ENCODE assay signal across 1 cellular context in the genomic region with DNA sequence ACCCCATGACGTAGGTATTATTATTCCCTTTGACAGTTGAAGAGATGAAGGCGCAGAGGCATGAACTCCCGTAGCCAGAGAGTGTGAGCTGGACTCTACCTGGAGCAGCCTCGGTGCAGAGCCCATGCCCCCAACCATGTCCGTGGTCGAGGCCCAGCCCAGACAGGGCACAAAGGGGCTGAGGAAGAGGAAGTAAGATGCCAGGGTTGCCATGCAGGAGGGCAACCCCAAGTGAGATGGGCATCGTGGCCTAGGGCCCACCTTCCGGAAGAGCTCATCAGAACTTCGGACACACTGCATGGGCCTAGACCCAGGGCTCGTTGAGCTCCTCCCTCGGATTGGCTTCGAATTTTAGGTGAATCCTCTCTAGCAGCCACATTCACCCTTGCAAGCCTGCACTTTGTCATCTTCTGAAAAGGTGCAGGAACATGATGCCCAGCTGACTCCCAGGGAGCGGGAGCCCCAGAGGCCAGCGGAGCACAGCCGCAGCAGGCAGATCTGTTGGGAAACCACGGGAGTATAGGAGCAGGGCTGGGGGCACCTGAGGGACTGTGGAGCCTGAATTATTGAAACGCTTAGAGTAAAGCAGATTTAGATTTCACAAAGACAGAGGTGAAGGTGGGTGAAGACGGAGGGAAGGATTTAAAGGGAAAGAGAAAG.
TF ChIP-seq lines count a peak whose summit lies in the region.

No MANE protein-coding gene starts in this region.

TF ChIP-seq in SK-N-SH, 30 proteins besides CTCF, POLR2A, EP300 and RAD21:
- TF ChIP-seq RXRA (IDR thresholded peaks at IDR 0.05; ENCODE audit: borderline replicate concordance, low read depth) (no peak), MEF2A (IDR thresholded peaks at IDR 0.05; ENCODE audit: borderline replicate concordance, low read depth) (no peak), GABPA (IDR thresholded peaks at IDR 0.05; ENCODE audit: low read depth) (no peak), TEAD4 (IDR thresholded peaks at IDR 0.05; ENCODE audit: borderline replicate concordance, insufficient read depth) (no peak), NFIC (IDR thresholded peaks at IDR 0.05; ENCODE audit: borderline replicate concordance) (no peak), CHD2 (IDR thresholded peaks at IDR 0.05; ENCODE audit: low read length, partially characterized antibody) (no peak), RFX5 (IDR thresholded peaks at IDR 0.05; ENCODE audit: low read length) (no peak)
- TF ChIP-seq, protein P1, sequence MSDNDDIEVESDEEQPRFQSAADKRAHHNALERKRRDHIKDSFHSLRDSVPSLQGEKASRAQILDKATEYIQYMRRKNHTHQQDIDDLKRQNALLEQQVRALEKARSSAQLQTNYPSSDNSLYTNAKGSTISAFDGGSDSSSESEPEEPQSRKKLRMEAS (IDR thresholded peaks at IDR 0.05; ENCODE audit: low read depth): no peak
